ENCODE assay signal across 1 cellular context in the genomic region with DNA sequence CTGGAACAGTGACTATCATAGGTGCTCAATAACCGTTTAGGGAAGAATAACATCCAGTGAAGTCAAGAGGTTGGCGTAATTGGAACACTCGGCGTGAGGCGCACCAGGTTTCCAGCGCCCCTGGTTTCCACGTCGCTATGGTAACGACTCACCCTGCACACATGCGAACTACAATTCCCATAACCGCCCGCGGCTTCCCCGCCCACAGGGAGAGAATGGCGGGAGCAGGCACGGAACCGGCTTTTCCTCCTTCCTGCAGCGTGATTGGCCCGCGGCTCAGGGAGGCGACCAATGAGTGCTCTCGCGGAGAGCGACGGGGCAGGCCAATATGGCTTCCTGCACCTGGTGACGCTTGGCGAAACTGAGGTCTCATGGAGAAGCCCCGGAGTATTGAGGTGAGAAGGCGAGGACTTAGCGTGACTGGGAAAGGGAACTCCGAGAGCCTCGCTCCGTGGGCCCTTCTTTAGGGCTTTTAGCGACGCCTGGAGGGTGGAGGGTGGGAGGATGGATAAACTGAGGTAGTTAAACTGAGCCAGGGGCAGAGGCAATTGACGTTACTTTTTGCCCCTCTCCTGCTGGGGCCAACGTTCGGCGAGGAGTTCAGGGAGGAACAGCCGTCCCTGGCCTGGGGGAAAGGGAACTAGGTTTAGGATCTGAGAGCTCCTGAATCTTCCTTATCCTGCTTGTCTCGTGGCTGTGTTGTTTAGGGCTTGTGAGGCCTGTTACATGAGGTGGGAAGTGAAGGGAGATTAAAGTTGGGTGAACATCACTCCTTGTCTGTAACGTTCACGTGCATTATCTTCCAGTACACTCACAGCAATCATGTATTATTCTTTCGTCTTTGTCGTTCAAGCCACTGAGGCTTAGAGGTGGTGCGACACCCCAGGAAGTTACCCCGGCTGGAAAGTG.
TF ChIP-seq lines count a peak whose summit lies in the region.

Gene L3MBTL2, plus strand, starts transcription at position 321 of the 909 bp plus-strand sequence. Its CDS starts 51 bp downstream, at position 372.

TF ChIP-seq in HepG2, 621 proteins besides CTCF, POLR2A, EP300 and RAD21 (continued from another document and continues in another):
- no peak for TF ChIP-seq ZNF75D (CRISPR knock-in tag; IDR thresholded peaks at IDR 0.05; ENCODE audit: borderline replicate concordance)
- TF ChIP-seq, protein P1, sequence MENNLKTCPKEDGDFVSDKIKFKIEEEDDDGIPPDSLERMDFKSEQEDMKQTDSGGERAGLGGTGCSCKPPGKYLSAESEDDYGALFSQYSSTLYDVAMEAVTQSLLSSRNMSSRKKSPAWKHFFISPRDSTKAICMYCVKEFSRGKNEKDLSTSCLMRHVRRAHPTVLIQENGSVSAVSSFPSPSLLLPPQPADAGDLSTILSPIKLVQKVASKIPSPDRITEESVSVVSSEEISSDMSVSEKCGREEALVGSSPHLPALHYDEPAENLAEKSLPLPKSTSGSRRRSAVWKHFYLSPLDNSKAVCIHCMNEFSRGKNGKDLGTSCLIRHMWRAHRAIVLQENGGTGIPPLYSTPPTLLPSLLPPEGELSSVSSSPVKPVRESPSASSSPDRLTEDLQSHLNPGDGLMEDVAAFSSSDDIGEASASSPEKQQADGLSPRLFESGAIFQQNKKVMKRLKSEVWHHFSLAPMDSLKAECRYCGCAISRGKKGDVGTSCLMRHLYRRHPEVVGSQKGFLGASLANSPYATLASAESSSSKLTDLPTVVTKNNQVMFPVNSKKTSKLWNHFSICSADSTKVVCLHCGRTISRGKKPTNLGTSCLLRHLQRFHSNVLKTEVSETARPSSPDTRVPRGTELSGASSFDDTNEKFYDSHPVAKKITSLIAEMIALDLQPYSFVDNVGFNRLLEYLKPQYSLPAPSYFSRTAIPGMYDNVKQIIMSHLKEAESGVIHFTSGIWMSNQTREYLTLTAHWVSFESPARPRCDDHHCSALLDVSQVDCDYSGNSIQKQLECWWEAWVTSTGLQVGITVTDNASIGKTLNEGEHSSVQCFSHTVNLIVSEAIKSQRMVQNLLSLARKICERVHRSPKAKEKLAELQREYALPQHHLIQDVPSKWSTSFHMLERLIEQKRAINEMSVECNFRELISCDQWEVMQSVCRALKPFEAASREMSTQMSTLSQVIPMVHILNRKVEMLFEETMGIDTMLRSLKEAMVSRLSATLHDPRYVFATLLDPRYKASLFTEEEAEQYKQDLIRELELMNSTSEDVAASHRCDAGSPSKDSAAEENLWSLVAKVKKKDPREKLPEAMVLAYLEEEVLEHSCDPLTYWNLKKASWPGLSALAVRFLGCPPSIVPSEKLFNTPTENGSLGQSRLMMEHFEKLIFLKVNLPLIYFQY (CRISPR knock-in tag; IDR thresholded peaks at IDR 0.05; ENCODE audit: borderline replicate concordance): no peak
- TF ChIP-seq ZMYM2 (CRISPR knock-in tag; IDR thresholded peaks at IDR 0.05): no peak
- peak; percentile 64; the same call in 1 of the 2 replicates for TF ChIP-seq HDAC2 (CRISPR knock-in tag; IDR thresholded peaks at IDR 0.05)
- TF ChIP-seq PCBP1 (IDR thresholded peaks at IDR 0.05; ENCODE audit: borderline replicate concordance, low read depth, low read length): no peak
- no peak for TF ChIP-seq MTA1 (CRISPR knock-in tag; IDR thresholded peaks at IDR 0.05; ENCODE audit: borderline replicate concordance)
- no peak for TF ChIP-seq MIER2 (CRISPR knock-in tag; IDR thresholded peaks at IDR 0.05)
- TF ChIP-seq SYNCRIP (IDR thresholded peaks at IDR 0.05; ENCODE audit: insufficient read depth, low read depth, low read length): no peak
- TF ChIP-seq MAFF (IDR thresholded peaks at IDR 0.05; ENCODE audit: low read depth, low read length): no peak
- peak; percentile 47; the same call in 1 of the 2 replicates for TF ChIP-seq SALL2 (CRISPR knock-in tag; IDR thresholded peaks at IDR 0.05)
- TF ChIP-seq NPAS2 (CRISPR knock-in tag; IDR thresholded peaks at IDR 0.05; ENCODE audit: borderline replicate concordance): no peak
- peak; percentile 52; the same call in 1 of the 2 replicates for TF ChIP-seq ZNF614 (CRISPR knock-in tag; IDR thresholded peaks at IDR 0.05; ENCODE audit: borderline replicate concordance)
- TF ChIP-seq ZNF839 (CRISPR knock-in tag; IDR thresholded peaks at IDR 0.05; ENCODE audit: borderline replicate concordance): no peak
- no peak for TF ChIP-seq FOXO1 (CRISPR knock-in tag; IDR thresholded peaks at IDR 0.05)
- TF ChIP-seq ZNF674 (CRISPR knock-in tag; IDR thresholded peaks at IDR 0.05; ENCODE audit: low read depth): no peak
- no peak for TF ChIP-seq TRIM22 (IDR thresholded peaks at IDR 0.05)
- peak; percentile 69; the same call in 1 of the 2 replicates for TF ChIP-seq ZNF350 (CRISPR knock-in tag; IDR thresholded peaks at IDR 0.05; ENCODE audit: borderline replicate concordance, low read depth)
- no peak for TF ChIP-seq ZNF367 (CRISPR knock-in tag; IDR thresholded peaks at IDR 0.05; ENCODE audit: borderline replicate concordance)
- peak; percentile 66; the same call in 1 of the 2 replicates for TF ChIP-seq ZNF772 (CRISPR knock-in tag; IDR thresholded peaks at IDR 0.05)
- TF ChIP-seq, protein P2, sequence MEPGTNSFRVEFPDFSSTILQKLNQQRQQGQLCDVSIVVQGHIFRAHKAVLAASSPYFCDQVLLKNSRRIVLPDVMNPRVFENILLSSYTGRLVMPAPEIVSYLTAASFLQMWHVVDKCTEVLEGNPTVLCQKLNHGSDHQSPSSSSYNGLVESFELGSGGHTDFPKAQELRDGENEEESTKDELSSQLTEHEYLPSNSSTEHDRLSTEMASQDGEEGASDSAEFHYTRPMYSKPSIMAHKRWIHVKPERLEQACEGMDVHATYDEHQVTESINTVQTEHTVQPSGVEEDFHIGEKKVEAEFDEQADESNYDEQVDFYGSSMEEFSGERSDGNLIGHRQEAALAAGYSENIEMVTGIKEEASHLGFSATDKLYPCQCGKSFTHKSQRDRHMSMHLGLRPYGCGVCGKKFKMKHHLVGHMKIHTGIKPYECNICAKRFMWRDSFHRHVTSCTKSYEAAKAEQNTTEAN (CRISPR knock-in tag; conservative IDR thresholded peaks at IDR 0.05): no peak
- peak; percentile 84 for TF ChIP-seq ATF1 (CRISPR knock-in tag; IDR thresholded peaks at IDR 0.05)
- TF ChIP-seq HNRNPLL (IDR thresholded peaks at IDR 0.05; ENCODE audit: low read depth, low read length, poor library complexity, severe bottlenecking): no peak
- TF ChIP-seq KLF13 (CRISPR knock-in tag; IDR thresholded peaks at IDR 0.05): no peak
- TF ChIP-seq ZNF850 (CRISPR knock-in tag; conservative IDR thresholded peaks at IDR 0.05): no peak
- TF ChIP-seq ZNF781 (CRISPR knock-in tag; IDR thresholded peaks at IDR 0.05; ENCODE audit: borderline replicate concordance, not compliant biosample characterization): no peak
- no peak for TF ChIP-seq ZBTB34 (CRISPR knock-in tag; IDR thresholded peaks at IDR 0.05)
- TF ChIP-seq ZBTB20 (CRISPR knock-in tag; IDR thresholded peaks at IDR 0.05; ENCODE audit: borderline replicate concordance, low read depth): no peak
- TF ChIP-seq, protein P3, sequence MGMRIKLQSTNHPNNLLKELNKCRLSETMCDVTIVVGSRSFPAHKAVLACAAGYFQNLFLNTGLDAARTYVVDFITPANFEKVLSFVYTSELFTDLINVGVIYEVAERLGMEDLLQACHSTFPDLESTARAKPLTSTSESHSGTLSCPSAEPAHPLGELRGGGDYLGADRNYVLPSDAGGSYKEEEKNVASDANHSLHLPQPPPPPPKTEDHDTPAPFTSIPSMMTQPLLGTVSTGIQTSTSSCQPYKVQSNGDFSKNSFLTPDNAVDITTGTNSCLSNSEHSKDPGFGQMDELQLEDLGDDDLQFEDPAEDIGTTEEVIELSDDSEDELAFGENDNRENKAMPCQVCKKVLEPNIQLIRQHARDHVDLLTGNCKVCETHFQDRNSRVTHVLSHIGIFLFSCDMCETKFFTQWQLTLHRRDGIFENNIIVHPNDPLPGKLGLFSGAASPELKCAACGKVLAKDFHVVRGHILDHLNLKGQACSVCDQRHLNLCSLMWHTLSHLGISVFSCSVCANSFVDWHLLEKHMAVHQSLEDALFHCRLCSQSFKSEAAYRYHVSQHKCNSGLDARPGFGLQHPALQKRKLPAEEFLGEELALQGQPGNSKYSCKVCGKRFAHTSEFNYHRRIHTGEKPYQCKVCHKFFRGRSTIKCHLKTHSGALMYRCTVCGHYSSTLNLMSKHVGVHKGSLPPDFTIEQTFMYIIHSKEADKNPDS (CRISPR knock-in tag; IDR thresholded peaks at IDR 0.05): no peak
- TF ChIP-seq, protein P4, sequence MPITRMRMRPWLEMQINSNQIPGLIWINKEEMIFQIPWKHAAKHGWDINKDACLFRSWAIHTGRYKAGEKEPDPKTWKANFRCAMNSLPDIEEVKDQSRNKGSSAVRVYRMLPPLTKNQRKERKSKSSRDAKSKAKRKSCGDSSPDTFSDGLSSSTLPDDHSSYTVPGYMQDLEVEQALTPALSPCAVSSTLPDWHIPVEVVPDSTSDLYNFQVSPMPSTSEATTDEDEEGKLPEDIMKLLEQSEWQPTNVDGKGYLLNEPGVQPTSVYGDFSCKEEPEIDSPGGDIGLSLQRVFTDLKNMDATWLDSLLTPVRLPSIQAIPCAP (CRISPR knock-in tag; IDR thresholded peaks at IDR 0.05; ENCODE audit: low read depth): no peak
- TF ChIP-seq RFX3 (CRISPR knock-in tag; IDR thresholded peaks at IDR 0.05): peak; percentile 95
- no peak for TF ChIP-seq ZNF546 (CRISPR knock-in tag; conservative IDR thresholded peaks at IDR 0.05)
- TF ChIP-seq KDM5A (IDR thresholded peaks at IDR 0.05; ENCODE audit: borderline replicate concordance, low read length): peak; percentile 81
- TF ChIP-seq ETV6 (CRISPR knock-in tag; conservative IDR thresholded peaks at IDR 0.05): 0 out of 2 replicates have a peak, but pooled peaks have one; percentile 44
- TF ChIP-seq TARDBP (CRISPR knock-in tag; IDR thresholded peaks at IDR 0.05): peak; percentile 66; the same call in 1 of the 2 replicates
- no peak for TF ChIP-seq ZNF3 (CRISPR knock-in tag; IDR thresholded peaks at IDR 0.05)
- TF ChIP-seq SRY (CRISPR knock-in tag; IDR thresholded peaks at IDR 0.05): 0 out of 2 replicates have a peak, but pooled peaks have one; percentile 59
- no peak for TF ChIP-seq ZNF790 (CRISPR knock-in tag; IDR thresholded peaks at IDR 0.05; ENCODE audit: borderline replicate concordance)
- no peak for TF ChIP-seq HBP1 (CRISPR knock-in tag; IDR thresholded peaks at IDR 0.05; ENCODE audit: low read depth)
- TF ChIP-seq RBM39 (IDR thresholded peaks at IDR 0.05; ENCODE audit: low read depth, low read length, poor library complexity, severe bottlenecking): no peak
- no peak for TF ChIP-seq MLLT10 (CRISPR knock-in tag; IDR thresholded peaks at IDR 0.05)
- TF ChIP-seq ZNF275 (CRISPR knock-in tag; IDR thresholded peaks at IDR 0.05; ENCODE audit: borderline replicate concordance): no peak
- TF ChIP-seq, protein P5, sequence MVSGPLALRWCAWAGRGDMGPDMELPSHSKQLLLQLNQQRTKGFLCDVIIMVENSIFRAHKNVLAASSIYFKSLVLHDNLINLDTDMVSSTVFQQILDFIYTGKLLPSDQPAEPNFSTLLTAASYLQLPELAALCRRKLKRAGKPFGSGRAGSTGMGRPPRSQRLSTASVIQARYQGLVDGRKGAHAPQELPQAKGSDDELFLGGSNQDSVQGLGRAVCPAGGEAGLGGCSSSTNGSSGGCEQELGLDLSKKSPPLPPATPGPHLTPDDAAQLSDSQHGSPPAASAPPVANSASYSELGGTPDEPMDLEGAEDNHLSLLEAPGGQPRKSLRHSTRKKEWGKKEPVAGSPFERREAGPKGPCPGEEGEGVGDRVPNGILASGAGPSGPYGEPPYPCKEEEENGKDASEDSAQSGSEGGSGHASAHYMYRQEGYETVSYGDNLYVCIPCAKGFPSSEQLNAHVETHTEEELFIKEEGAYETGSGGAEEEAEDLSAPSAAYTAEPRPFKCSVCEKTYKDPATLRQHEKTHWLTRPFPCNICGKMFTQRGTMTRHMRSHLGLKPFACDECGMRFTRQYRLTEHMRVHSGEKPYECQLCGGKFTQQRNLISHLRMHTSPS (CRISPR knock-in tag; IDR thresholded peaks at IDR 0.05; ENCODE audit: low read depth): no peak
- peak; percentile 54; the same call in 1 of the 2 replicates for TF ChIP-seq YEATS2 (CRISPR knock-in tag; IDR thresholded peaks at IDR 0.05; ENCODE audit: borderline replicate concordance)
